ENCODE assay signal across 9 cellular contexts in the genomic region with DNA sequence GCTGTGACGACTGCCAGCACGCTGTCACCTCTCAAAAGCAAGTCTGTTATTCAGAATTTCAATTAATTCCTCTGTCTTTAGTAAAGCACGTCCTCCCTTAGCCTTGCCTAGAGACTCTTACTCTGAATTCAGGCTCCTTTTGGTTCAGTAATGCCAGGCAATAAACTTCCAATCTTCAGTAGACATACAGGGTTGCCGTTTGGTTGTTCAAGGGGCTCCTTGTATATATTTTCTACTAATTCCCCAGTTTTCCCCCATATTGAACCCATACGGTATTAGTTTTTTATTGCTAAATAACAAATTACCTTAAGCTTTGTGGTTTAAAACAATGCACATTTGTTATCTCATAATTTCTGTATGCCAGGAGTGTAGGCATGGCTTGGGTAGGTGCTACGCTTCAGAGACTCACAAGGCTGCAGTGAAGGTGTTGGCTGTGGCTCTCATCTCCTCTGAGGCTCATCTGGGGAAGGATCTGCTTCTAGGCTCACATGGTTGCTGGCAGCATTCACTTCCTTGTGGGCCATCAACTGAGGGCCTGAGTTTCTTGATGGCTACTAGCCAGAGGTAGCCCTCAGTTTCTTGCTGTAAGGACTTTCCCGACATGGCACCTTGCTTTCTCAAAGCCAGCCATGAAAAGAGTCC. TPM values are rescaled to one million over a fixed set of nuclear protein-coding genes. Genes with fewer than 3 reads are reported as not detected.
A peak's percentile ranks its signal among the peaks of the same experiment; 100 is the strongest.
DNase-seq lines count a peak whose midpoint lies in the region; ATAC-seq and TF ChIP-seq lines count a peak whose summit lies in the region.
"Had no signal": no experiment of that assay in that cellular context is flagged by ENCODE, and none has a peak within 500 bp of the region (broad histone marks: within the 10 kb centered on the region; RNA-seq: fewer than 3 reads in every experiment).

No MANE protein-coding gene starts in this region.

- H3K27me3 ChIP-seq in CD8-positive, alpha-beta T cell (ENCODE audit: insufficient read depth, low read length) = no peaks in the 10 kb centered on the region
- H3K27me3 ChIP-seq in dorsolateral prefrontal cortex (no peaks in the 10 kb centered on the region), psoas muscle (ENCODE audit: insufficient read depth in 3 of 3, low read length in 2 of 3) (no peaks in the 10 kb centered on the region)

- intact Hi-C loops in CD8-positive, alpha-beta T cell (cut with DNase I, micrococcal nuclease) = loop anchor here (2.0 to 5.0 kb wide), 4 partner anchors 13 to 472 kb away; partner anchors contain the start of gene GABARAPL1 (in 2 of the 2)
- intact Hi-C loops in dorsolateral prefrontal cortex (cut with DNase I) = no loop called here
- intact Hi-C loops in psoas muscle (cut with DNase I) = no loop called here

- DNase-seq in CD8-positive, alpha-beta T cell = peak in 1 of 7 experiments; percentile 62
- peak; percentile 83 for DNase-seq in NAMALWA (ENCODE audit: low spot score)
- no peak for DNase-seq in dorsolateral prefrontal cortex
- no peak for DNase-seq in psoas muscle
- DNase-seq in KBM-7 = no peak
- DNase-seq in omental fat pad (ENCODE audit: low spot score) = no peak

- H3K4me3 ChIP-seq in CD8-positive, alpha-beta T cell (ENCODE audit: low read depth, low read length) = no peak overlapping the region
- H3K4me3 ChIP-seq in dorsolateral prefrontal cortex (peak overlapping the region in 41 of 59 donors; percentile 8 to 62 (median 40)), psoas muscle (peak overlapping the region; percentile 42)

- CTCF ChIA-PET in CD8-positive, alpha-beta T cell (lab: Charles Lee) = interaction anchor here (1.3 to 3.9 kb wide), 2 partner anchors 58 to 106 kb away, joined by 4 to 39 read pairs; no protein-coding TSS in a partner anchor

- in situ Hi-C loops in KBM-7 (cut with MboI; ENCODE audit: low pct_unique_long_range_greater_than_20kb, low sequenced_read_pairs) = no loop called here

- TF ChIP-seq CTCF in CD8-positive, alpha-beta T cell (IDR thresholded peaks at IDR 0.05) = no peak
- no peak for TF ChIP-seq CTCF in dorsolateral prefrontal cortex (IDR thresholded peaks at IDR 0.05 in 54 of 56, conservative IDR thresholded peaks at IDR 0.05 in 2 of 56; ENCODE audit: low read depth in 1 of 56, partially characterized antibody in 56 of 56)
- no peak for TF ChIP-seq CTCF in psoas muscle (IDR thresholded peaks at IDR 0.05)
- no peak for TF ChIP-seq CTCF in omental fat pad (IDR thresholded peaks at IDR 0.05)

- H3K27ac Mint-ChIP-seq in CD8-positive, alpha-beta T cell = peak overlapping the region; percentile 89
- H3K27ac Mint-ChIP-seq: progenitor cell of endocrine pancreas had no signal

- H3K4me1 ChIP-seq in CD8-positive, alpha-beta T cell (ENCODE audit: insufficient read depth, low read length) = peaks cover 64% of the 10 kb centered on the region
- H3K4me1 ChIP-seq in psoas muscle = no peaks in the 10 kb centered on the region

- H3K9me3 Mint-ChIP-seq in CD8-positive, alpha-beta T cell = peaks cover 2% of the 10 kb centered on the region

- POLR2A ChIA-PET in CD8-positive, alpha-beta T cell (lab: Charles Lee) = no interaction called here

- H3K4me3 Mint-ChIP-seq in CD8-positive, alpha-beta T cell = peak overlapping the region; percentile 64

- H3K9me3 ChIP-seq in CD8-positive, alpha-beta T cell (ENCODE audit: low read length) = no peaks in the 10 kb centered on the region
- no peaks in the 10 kb centered on the region for H3K9me3 ChIP-seq in psoas muscle

- no peaks in the 10 kb centered on the region for H3K36me3 Mint-ChIP-seq in CD8-positive, alpha-beta T cell

- peaks cover 72% of the 10 kb centered on the region for H3K4me1 Mint-ChIP-seq in CD8-positive, alpha-beta T cell (ENCODE audit: low read depth)

- 76 to 81% (median 80%) methylated on average over 7 of the region's 7 CpGs for WGBS in psoas muscle, 3 donors

- no peaks in the 10 kb centered on the region for H3K36me3 ChIP-seq in CD8-positive, alpha-beta T cell (ENCODE audit: insufficient read depth, low read length)
- no peaks in the 10 kb centered on the region for H3K36me3 ChIP-seq in psoas muscle (ENCODE audit: insufficient read depth in 1 of 2, low read depth in 1 of 2)

- H3K27me3 Mint-ChIP-seq in CD8-positive, alpha-beta T cell (ENCODE audit: low read depth) = no peaks in the 10 kb centered on the region
- H3K27me3 Mint-ChIP-seq: progenitor cell of endocrine pancreas had no signal

- peak; percentile 34 for ATAC-seq in CD8-positive, alpha-beta T cell
- ATAC-seq in psoas muscle (no peak), GM19035 (IDR thresholded peaks at IDR 0.05; ENCODE audit: unreplicated experiment) (no peak), HG03108 (IDR thresholded peaks at IDR 0.05; ENCODE audit: unreplicated experiment) (no peak), omental fat pad (ENCODE audit: low FRiP score) (no peak)

- H3K27ac ChIP-seq in CD8-positive, alpha-beta T cell (ENCODE audit: low read depth, low read length) = peak overlapping the region; percentile 44
- H3K27ac ChIP-seq in dorsolateral prefrontal cortex = peak overlapping the region in 3 of 59 donors; percentile 22 to 50 (median 33)
- H3K27ac ChIP-seq in psoas muscle = no peak overlapping the region

RNA-seq across cellular contexts. Expression of gene CLECL1, which starts 7.3 kb away (rescaled TPM):
- total RNA-seq in CD8-positive, alpha-beta T cell = 1 to 10 TPM; 1.1 to 1.4 TPM
- total RNA-seq in dorsolateral prefrontal cortex (1 to 10 TPM in 17 of 120 experiments, under 1 TPM in 6, not detected in 97; 0.47 to 1.8 (median 1.3) TPM), psoas muscle (under 1 TPM in 1 of 4 donors, not detected in 3; 0.42 TPM), omental fat pad (1 to 10 TPM in 1 of 4 donors, under 1 TPM in 1, not detected in 2; 0.84 to 2.2 TPM)
- polyA plus RNA-seq in psoas muscle = under 1 TPM in 2 of 3 donors, not detected in 1; 0.10 to 0.28 TPM
- total RNA-seq: progenitor cell of endocrine pancreas had no signal

RNA-seq across cellular contexts. Expression of gene CD69, which starts 20.5 kb away (rescaled TPM):
- total RNA-seq in CD8-positive, alpha-beta T cell = 100 to 1,000 TPM; 502 to 504 TPM
- 1 to 10 TPM in 45 of 120 experiments, under 1 TPM in 44, not detected in 31; 0.29 to 7.2 (median 1.0) TPM for total RNA-seq in dorsolateral prefrontal cortex
- total RNA-seq in psoas muscle = under 1 TPM; 0.22 to 0.82 (median 0.57) TPM
- polyA plus RNA-seq in psoas muscle = 1 to 10 TPM in 1 of 3 donors, under 1 TPM in 2; 0.13 to 1.1 (median 0.14) TPM
- total RNA-seq in omental fat pad = 10 to 100 TPM; 10.0 to 36.3 (median 17.0) TPM
- total RNA-seq: progenitor cell of endocrine pancreas had no signal

Comparison
In these comparisons a context has a peak if more than half of its experiments do, and no peak if none do; other contexts are left out.
1. RNA of gene CD69, which starts 20.5 kb away (total RNA-seq): 502 to 504 TPM in CD8-positive, alpha-beta T cell; 10.0 to 36.3 TPM in omental fat pad, 0.29 to 7.2 TPM in dorsolateral prefrontal cortex and 0.22 to 0.82 TPM in psoas muscle; every median in the first group is over 10 times any median in the second.
2. intact Hi-C loops: an anchor here in CD8-positive, alpha-beta T cell (2.0 to 5.0 kb wide); none called in dorsolateral prefrontal cortex and psoas muscle.